10 cellular contexts compared by ENCODE assay signal in the genomic region with DNA sequence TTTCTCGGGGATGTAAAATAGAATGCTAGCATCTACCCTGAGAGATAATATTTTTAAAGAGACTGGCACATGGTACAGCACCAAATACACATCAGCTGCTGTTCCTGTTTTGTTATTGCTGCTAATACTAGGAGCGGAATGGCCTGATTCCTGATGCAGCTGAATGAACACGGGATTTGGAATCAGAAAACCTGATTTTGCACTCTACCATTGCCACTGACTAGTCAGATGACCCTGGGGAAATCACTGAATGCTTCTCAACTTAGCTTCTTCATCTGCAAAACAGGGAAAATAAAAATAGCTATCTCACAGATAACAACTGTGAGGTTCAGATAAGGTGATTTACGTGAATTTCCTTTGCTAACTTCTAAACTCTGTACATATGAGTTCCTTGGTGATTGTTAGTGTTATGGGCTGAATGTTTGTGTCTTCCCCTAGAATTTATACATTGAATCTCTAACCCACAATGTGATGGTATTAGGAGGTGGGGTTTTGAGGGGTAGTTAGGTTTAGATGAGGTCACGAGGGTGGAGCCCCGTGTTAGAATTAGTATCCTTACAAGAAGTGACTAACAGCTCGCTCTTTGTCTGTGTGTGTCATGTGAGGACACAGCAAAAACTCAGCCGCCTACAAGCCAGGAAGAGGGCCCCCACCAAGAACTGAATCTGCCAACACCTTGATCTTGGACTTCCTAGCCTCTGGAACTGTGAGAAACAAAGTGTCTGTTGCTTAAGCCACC. TPM values are rescaled to one million over a fixed set of nuclear protein-coding genes. Genes with fewer than 3 reads are reported as not detected.
A peak's percentile ranks its signal among the peaks of the same experiment; 100 is the strongest.
DNase-seq lines count a peak whose midpoint lies in the region; ATAC-seq and TF ChIP-seq lines count a peak whose summit lies in the region.
"Had no signal": no experiment of that assay in that cellular context is flagged by ENCODE, and none has a peak within 500 bp of the region (broad histone marks: within the 10 kb centered on the region; RNA-seq: fewer than 3 reads in every experiment).

No MANE protein-coding gene starts in this region.

- no peaks in the 10 kb centered on the region for H3K9me2 ChIP-seq in GM23338 (ENCODE audit: insufficient read depth)

- H3K36me3 Mint-ChIP-seq in glutamatergic neuron (ENCODE audit: unreplicated experiment), result peaks cover 3% of the 10 kb centered on the region
- no peaks in the 10 kb centered on the region; the same call in 2 of the 3 replicates for H3K36me3 Mint-ChIP-seq in GM23338 (ENCODE audit: low read depth)

- H3K27ac Mint-ChIP-seq in glutamatergic neuron (ENCODE audit: unreplicated experiment), result no peak overlapping the region
- H3K27ac Mint-ChIP-seq in GM23338, result no peak overlapping the region

- TF ChIP-seq CTCF in mammary epithelial cell (conservative IDR thresholded peaks at IDR 0.05 in 1 of 2, IDR thresholded peaks at IDR 0.05 in 1 of 2; ENCODE audit: extremely low read depth in 1 of 2, insufficient read depth in 1 of 2, low read depth in 1 of 2, low read length in 2 of 2) (no peak), gastrocnemius medialis (IDR thresholded peaks at IDR 0.05 in 4 of 5, conservative IDR thresholded peaks at IDR 0.05 in 1 of 5) (no peak), glutamatergic neuron (IDR thresholded peaks at IDR 0.05; ENCODE audit: partially characterized antibody, unreplicated experiment) (no peak), GM13976 (IDR thresholded peaks at IDR 0.05; ENCODE audit: borderline replicate concordance, control extremely low read depth, extremely low read depth, insufficient read depth, missing control alignments) (no peak), GM23338 (conservative IDR thresholded peaks at IDR 0.05; ENCODE audit: low read depth in 2 of 2) (no peak)

- 0 out of 22 replicates have a peak, but pooled peaks cover 0 to 7% (median 0%) of the 10 kb centered on the region in 11 experiments for H4K20me1 ChIP-seq in BLaER1 treated with 17β-estradiol and CSF1 and Interleukin-3, amounts not matched to agents 10 nM and 100 nM
- no peaks in the 10 kb centered on the region for H4K20me1 ChIP-seq in mammary epithelial cell (ENCODE audit: insufficient read depth, low read length)
- no peaks in the 10 kb centered on the region for H4K20me1 ChIP-seq in GM23338 (replicated peaks; ENCODE audit: insufficient read depth)

- H3K79me2 ChIP-seq in mammary epithelial cell (ENCODE audit: insufficient read depth, low read length) (no peaks in the 10 kb centered on the region), GM23338 (replicated peaks; ENCODE audit: insufficient read depth) (no peaks in the 10 kb centered on the region)

- peaks cover 31% of the 10 kb centered on the region for H3K4me1 Mint-ChIP-seq in glutamatergic neuron (ENCODE audit: low read depth, unreplicated experiment)
- peaks cover 10% of the 10 kb centered on the region for H3K4me1 Mint-ChIP-seq in GM23338

- H3K4me3 Mint-ChIP-seq in glutamatergic neuron (ENCODE audit: unreplicated experiment) (no peak overlapping the region), GM23338 (no peak overlapping the region)

- dilution Hi-C loops in mammary epithelial cell (cut with HindIII; ENCODE audit: low sequenced_read_pairs), result no loop called here

- no peak overlapping the region for H2AFZ ChIP-seq in mammary epithelial cell (ENCODE audit: low read depth, low read length)
- no peak overlapping the region for H2AFZ ChIP-seq in GM23338

- H3K9me3 Mint-ChIP-seq in glutamatergic neuron (ENCODE audit: unreplicated experiment), result peaks cover 3% of the 10 kb centered on the region
- no peaks in the 10 kb centered on the region; the same call in 2 of the 3 replicates for H3K9me3 Mint-ChIP-seq in GM23338

- in situ Hi-C loops in mammary epithelial cell (cut with MboI; ENCODE audit: low sequenced_read_pairs in 2 of 2) (loop anchor here in 1 of 2 donors (25.0 kb wide), 1 partner anchor 96 kb away; a partner anchor contains a TSS), gastrocnemius medialis (cut with MboI; ENCODE audit: low sequenced_read_pairs in 4 of 4) (no loop called here), GM13976 (cut with MboI; ENCODE audit: low sequenced_read_pairs, unreplicated experiment) (loop anchor here (10.0 kb wide), 1 partner anchor 133 kb away; no protein-coding TSS in a partner anchor)

- BruUV-seq in mammary epithelial cell (replicated peaks; lab: Mats Ljungman, UMichigan), result no TSS peak

- 0 out of 22 replicates have a peak overlapping the region, but pooled peaks of 1 of the 11 experiments have one; percentile 14 for H3K9ac ChIP-seq in BLaER1 treated with 17β-estradiol and CSF1 and Interleukin-3, amounts not matched to agents 10 nM and 100 nM
- H3K9ac ChIP-seq in mammary epithelial cell (ENCODE audit: insufficient read depth, low read length), result no peak overlapping the region

- H3K27me3 ChIP-seq in BLaER1 treated with 17β-estradiol and CSF1 and Interleukin-3, amounts not matched to agents 10 nM and 100 nM, result no peaks in the 10 kb centered on the region
- H3K27me3 ChIP-seq in mammary epithelial cell (ENCODE audit: insufficient read depth, low read length), result no peaks in the 10 kb centered on the region
- no peaks in the 10 kb centered on the region for H3K27me3 ChIP-seq in gastrocnemius medialis
- no peaks in the 10 kb centered on the region for H3K27me3 ChIP-seq in GM23338 (ENCODE audit: insufficient read depth)

- H3K27ac ChIP-seq in BLaER1 treated with 17β-estradiol and CSF1 and Interleukin-3, amounts not matched to agents 10 nM and 100 nM, result 0 out of 22 replicates have a peak overlapping the region, but pooled peaks of 1 of the 11 experiments have one; percentile 15
- H3K27ac ChIP-seq in mammary epithelial cell (ENCODE audit: insufficient read depth, low read depth, low read length) (no peak overlapping the region), gastrocnemius medialis (peak overlapping the region; percentile 18 to 63 (median 56)), GM23338 (ENCODE audit: low read depth) (no peak overlapping the region)

- H3K36me3 ChIP-seq in BLaER1 treated with 17β-estradiol and CSF1 and Interleukin-3, amounts not matched to agents 10 nM and 100 nM, result peaks cover 4 to 38% (median 26%) of the 10 kb centered on the region in 11 experiments; a peak in 19 of 22 replicates
- H3K36me3 ChIP-seq in mammary epithelial cell (ENCODE audit: insufficient read depth, low read length) (no peaks in the 10 kb centered on the region), gastrocnemius medialis (no peaks in the 10 kb centered on the region), GM23338 (ENCODE audit: insufficient read depth) (no peaks in the 10 kb centered on the region)

- intact Hi-C loops in mammary epithelial cell (cut with micrococcal nuclease), result no loop called here
- intact Hi-C loops in gastrocnemius medialis (cut with DNase I; ENCODE audit: low total_unique reads), result no loop called here

- H3K27me3 Mint-ChIP-seq in glutamatergic neuron (ENCODE audit: unreplicated experiment) (peaks cover 8% of the 10 kb centered on the region), GM23338 (ENCODE audit: insufficient read depth, low read depth, poor library complexity) (peaks cover 2% of the 10 kb centered on the region)

- peak overlapping the region; percentile 10 to 53 (median 33); a peak in 15 of 22 replicates for H3K4me2 ChIP-seq in BLaER1 treated with 17β-estradiol and CSF1 and Interleukin-3, amounts not matched to agents 10 nM and 100 nM
- H3K4me2 ChIP-seq in mammary epithelial cell (ENCODE audit: insufficient read depth, low read depth, low read length) (no peak overlapping the region), GM23338 (no peak overlapping the region)

- H3K4me1 ChIP-seq in BLaER1 treated with 17β-estradiol and CSF1 and Interleukin-3, amounts not matched to agents 10 nM and 100 nM, result peaks cover 22 to 50% (median 38%) of the 10 kb centered on the region in 10 experiments; a peak in 19 of 20 replicates
- H3K4me1 ChIP-seq in mammary epithelial cell (ENCODE audit: insufficient read depth, low read length) (peaks cover 51% of the 10 kb centered on the region), gastrocnemius medialis (peaks cover 15 to 36% of the 10 kb centered on the region in 2 donors), GM23338 (ENCODE audit: insufficient read depth) (peaks cover 11% of the 10 kb centered on the region; the same call in 1 of the 2 replicates)

- H3K4me3 ChIP-seq in BLaER1 treated with 17β-estradiol and CSF1 and Interleukin-3, amounts not matched to agents 10 nM and 100 nM, result no peak overlapping the region
- no peak overlapping the region for H3K4me3 ChIP-seq in mammary epithelial cell (replicated peaks in 1 of 3; ENCODE audit: insufficient read depth in 1 of 3, low read depth in 2 of 3, low read length in 3 of 3)
- no peak overlapping the region for H3K4me3 ChIP-seq in gastrocnemius medialis
- no peak overlapping the region for H3K4me3 ChIP-seq in GM23338

- H3K9me3 ChIP-seq in BLaER1 treated with 17β-estradiol and CSF1 and Interleukin-3, amounts not matched to agents 10 nM and 100 nM (replicated peaks in 1 of 11), result peaks cover 0 to 15% (median 0%) of the 10 kb centered on the region in 11 experiments; a peak in 4 of 22 replicates
- H3K9me3 ChIP-seq in mammary epithelial cell (replicated peaks; ENCODE audit: insufficient read depth, low read length) (no peaks in the 10 kb centered on the region), gastrocnemius medialis (no peaks in the 10 kb centered on the region)

- ATAC-seq in gastrocnemius medialis, result peak; percentile 64 to 65
- no peak; the same call in 2 of the 3 replicates for ATAC-seq in GM23338

- DNase-seq in activated CD4-positive, alpha-beta T cell treated with anti-CD3 and anti-CD28 coated beads, Interleukin-2, amount 50 U/mL, for 48 hours, result peak; percentile 69 to 75
- DNase-seq in mammary epithelial cell (peak; percentile 61), gastrocnemius medialis (no peak), glutamatergic neuron (no peak), GM13976 (ENCODE audit: low spot score) (no peak), NCI-H2107 (lab: John Stamatoyannopoulos, UW) (no peak), GM23338 (ENCODE audit: low spot score) (no peak)
- DNase-seq: caudate nucleus, NCI-H510A had no signal

- TF ChIP-seq POLR2A in gastrocnemius medialis (IDR thresholded peaks at IDR 0.05), result no peak

- CTCF ChIA-PET in mammary epithelial cell (lab: Charles Lee; ENCODE audit: low non-redundant PET), result no interaction called here

- no peaks in the 10 kb centered on the region for H3F3A ChIP-seq in GM23338 (replicated peaks; ENCODE audit: low read depth)

- 61% methylated on average over 8 of the region's 8 CpGs for WGBS in mammary epithelial cell (ENCODE audit: low coverage, missing lambda C conversion rate)

RNA-seq across cellular contexts. Expression of a gene that starts 24.9 kb away (rescaled TPM):
- total RNA-seq in mammary epithelial cell (10 to 100 TPM in 1 of 2 donors, 1 to 10 TPM in 1; 6.5 to 17.2 TPM), gastrocnemius medialis (1 to 10 TPM; 2.9 to 5.8 (median 4.1) TPM), glutamatergic neuron (ENCODE audit: unreplicated experiment) (2.6 TPM)
- polyA plus RNA-seq in mammary epithelial cell (12.7 TPM), GM23338 (2016; fragmentation: Nextera tagmentation; extraction: Ambion mirVana) (0.78 and 0.89 TPM in 2 replicates)
- polyA minus RNA-seq in mammary epithelial cell, result 10.6 TPM
- total RNA-seq in GM23338 (2014; rRNA removed; shearing (Covaris generic)), result 2.6 and 3.9 TPM in 2 replicates

Comparison
In these comparisons a context has a peak if more than half of its experiments do, and no peak if none do; other contexts are left out.
1. H3K27ac ChIP-seq: peak in gastrocnemius medialis (4 of 4); none in mammary epithelial cell (single experiment) and GM23338 (single experiment).
2. H3K4me2 ChIP-seq: peak in BLaER1 treated with 17β-estradiol and CSF1 and Interleukin-3, amounts not matched to agents 10 nM and 100 nM (11 of 11); none in mammary epithelial cell (single experiment) and GM23338 (single experiment).
3. DNase-seq: peak in activated CD4-positive, alpha-beta T cell treated with anti-CD3 and anti-CD28 coated beads, Interleukin-2, amount 50 U/mL, for 48 hours (2 of 2) and mammary epithelial cell (single experiment); none in gastrocnemius medialis (0 of 2), glutamatergic neuron (single experiment), GM13976 (single experiment), NCI-H2107 (single experiment) and GM23338 (single experiment).